Comparison of ENCODE assay signal across 8 cellular contexts in the genomic region with DNA sequence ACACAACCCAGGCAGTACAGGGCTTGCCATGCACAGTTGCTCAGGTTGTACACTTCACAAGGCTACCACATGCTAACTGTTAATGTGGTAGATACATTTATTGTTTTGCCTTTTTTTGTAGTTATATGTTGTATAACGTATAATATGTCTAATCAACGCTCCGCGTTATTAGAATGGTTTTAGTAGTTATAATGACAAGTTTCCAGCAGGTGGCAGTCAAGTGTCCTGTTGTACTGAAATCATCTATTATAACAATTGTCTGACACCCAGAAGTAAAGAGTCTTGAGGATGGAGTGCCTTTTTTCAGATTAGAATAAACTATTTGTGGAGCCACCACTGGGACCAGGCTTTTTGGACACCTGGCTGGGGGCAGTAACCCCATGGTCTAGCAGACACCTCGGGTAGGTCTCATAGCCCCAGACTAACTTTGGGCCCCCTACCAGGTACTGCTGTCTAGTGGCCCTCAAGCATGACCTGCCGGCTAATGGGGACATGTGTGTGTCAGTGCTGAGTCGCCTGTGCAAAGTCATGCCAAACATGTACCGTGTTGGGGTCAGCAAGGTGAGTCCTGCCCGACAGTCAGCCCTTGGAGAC. TPM values are rescaled to one million over a fixed set of nuclear protein-coding genes. Genes with fewer than 3 reads are reported as not detected.
DNase-seq lines count a peak whose midpoint lies in the region; ATAC-seq and TF ChIP-seq lines count a peak whose summit lies in the region.

No MANE protein-coding gene starts in this region.

- H3K9me3 Mint-ChIP-seq in activated CD8-positive, alpha-beta T cell treated with anti-CD3 and anti-CD28 coated beads for 36 hours, result no peaks in the 10 kb centered on the region

- H3K36me3 ChIP-seq in trophoblast cell (ENCODE audit: control insufficient read depth in 1 of 2, insufficient read depth in 2 of 2, low read length in 2 of 2), result no peaks in the 10 kb centered on the region

- POLR2A ChIA-PET in activated CD8-positive, alpha-beta T cell treated with anti-CD3 and anti-CD28 coated beads for 36 hours (lab: Charles Lee), result interaction anchor here (0.7 to 1.0 kb wide), 2 partner anchors 17 to 43 kb away, joined by 3 to 4 read pairs; no protein-coding TSS in a partner anchor

- H4K8ac ChIP-seq in trophoblast cell (ENCODE audit: low read depth, low read length), result no peak overlapping the region

- no peak overlapping the region for H3K23ac ChIP-seq in trophoblast cell (ENCODE audit: low read length)

- H2BK5ac ChIP-seq in trophoblast cell (ENCODE audit: low read depth, low read length, poor library complexity), result no peak overlapping the region

- no peaks in the 10 kb centered on the region for H3K79me1 ChIP-seq in trophoblast cell (ENCODE audit: low read length)

- no peak overlapping the region for H3K14ac ChIP-seq in trophoblast cell (ENCODE audit: low read length)

- no peak overlapping the region for H2BK120ac ChIP-seq in trophoblast cell (ENCODE audit: insufficient read depth, low read length, poor library complexity)

- no peak overlapping the region for H4K12ac ChIP-seq in trophoblast cell (ENCODE audit: low read depth, low read length)

- TF ChIP-seq CTCF in GM12864 (IDR thresholded peaks at IDR 0.05; ENCODE audit: low read depth, low read length, missing control alignments), result peak; percentile 42
- TF ChIP-seq CTCF in activated CD8-positive, alpha-beta T cell treated with anti-CD3 and anti-CD28 coated beads for 36 hours (IDR thresholded peaks at IDR 0.05), result peak; percentile 73
- peak; percentile 44 for TF ChIP-seq CTCF in foreskin fibroblast (IDR thresholded peaks at IDR 0.05; ENCODE audit: low read depth, low read length)

- H3K4me2 ChIP-seq in trophoblast cell (ENCODE audit: low read length), result no peak overlapping the region

- H2AK5ac ChIP-seq in trophoblast cell (ENCODE audit: low read length), result no peak overlapping the region

- H3K4me3 Mint-ChIP-seq in activated CD8-positive, alpha-beta T cell treated with anti-CD3 and anti-CD28 coated beads for 36 hours, result no peak overlapping the region

- CTCF ChIA-PET in activated CD8-positive, alpha-beta T cell treated with anti-CD3 and anti-CD28 coated beads for 36 hours (lab: Charles Lee), result interaction anchor here (0.6 to 5.6 kb wide), 22 partner anchors 12 to 76 kb away, joined by 3 to 69 read pairs (median 4); a partner anchor contains a TSS

- no peak overlapping the region for H3K4me3 ChIP-seq in GM12864 (ENCODE audit: low read depth, low read length)
- H3K4me3 ChIP-seq in foreskin fibroblast (ENCODE audit: low read depth in 1 of 2, low read length in 2 of 2), result no peak overlapping the region
- no peak overlapping the region for H3K4me3 ChIP-seq in trophoblast cell (ENCODE audit: low read depth, low read length)

- WGBS in trophoblast cell (ENCODE audit: extremely low coverage, insufficient coverage, insufficient read length), result no CpG with 5 or more reads among the region's 9 CpGs

- H3K4ac ChIP-seq in trophoblast cell (ENCODE audit: low read depth, low read length), result no peak overlapping the region

- H4K91ac ChIP-seq in trophoblast cell (ENCODE audit: low read depth, low read length), result no peak overlapping the region

- peaks cover 8 to 12% of the 10 kb centered on the region in 2 experiments for H3K4me1 ChIP-seq in trophoblast cell (ENCODE audit: control insufficient read depth in 1 of 2, insufficient read depth in 2 of 2, low read length in 2 of 2)

- no peak overlapping the region for H3K27ac ChIP-seq in trophoblast cell (ENCODE audit: low read depth, low read length)

- intact Hi-C loops in activated CD8-positive, alpha-beta T cell treated with anti-CD3 and anti-CD28 coated beads for 36 hours (cut with micrococcal nuclease), result loop anchor here (2.0 kb wide), 2 partner anchors 45 to 75 kb away; no protein-coding TSS in a partner anchor

- H3K27me3 Mint-ChIP-seq in activated CD8-positive, alpha-beta T cell treated with anti-CD3 and anti-CD28 coated beads for 36 hours, result no peaks in the 10 kb centered on the region

- no peak overlapping the region for H3K9ac ChIP-seq in trophoblast cell (ENCODE audit: low read length)

- no peaks in the 10 kb centered on the region for H3K4me1 Mint-ChIP-seq in activated CD8-positive, alpha-beta T cell treated with anti-CD3 and anti-CD28 coated beads for 36 hours (ENCODE audit: low read depth)

- peak; percentile 74 for ATAC-seq in activated CD8-positive, alpha-beta T cell treated with anti-CD3 and anti-CD28 coated beads for 36 hours
- ATAC-seq in GM21717 (IDR thresholded peaks at IDR 0.05; ENCODE audit: unreplicated experiment), result no peak

- H2AFZ ChIP-seq in trophoblast cell (ENCODE audit: insufficient read depth, low read length, poor library complexity), result no peak overlapping the region

- no peak overlapping the region for H2BK12ac ChIP-seq in trophoblast cell (ENCODE audit: low read length)

- no peaks in the 10 kb centered on the region for H3K36me3 Mint-ChIP-seq in activated CD8-positive, alpha-beta T cell treated with anti-CD3 and anti-CD28 coated beads for 36 hours (ENCODE audit: low read depth)

- DNase-seq in AG20443 (ENCODE audit: low spot score) (peak; percentile 67), GM12864 (ENCODE audit: low read depth) (no peak), NCI-H2171 (lab: John Stamatoyannopoulos, UW) (peak; percentile 22), foreskin fibroblast (peak; percentile 45 to 78), trophoblast cell (peak; percentile 45 to 87)
- peak; percentile 66 for DNase-seq in activated CD8-positive, alpha-beta T cell treated with anti-CD3 and anti-CD28 coated beads for 36 hours
- no peak for DNase-seq in activated effector memory CD4-positive, alpha-beta T cell treated with Interleukin-2 at 50 U/mL for 16 hours

- no peak overlapping the region for H3K18ac ChIP-seq in trophoblast cell (ENCODE audit: low read length)

- peaks cover 4% of the 10 kb centered on the region for H3K9me3 ChIP-seq in trophoblast cell (ENCODE audit: insufficient read depth, low read depth, low read length)

- no peak overlapping the region for H3K27ac Mint-ChIP-seq in activated CD8-positive, alpha-beta T cell treated with anti-CD3 and anti-CD28 coated beads for 36 hours

- no peaks in the 10 kb centered on the region for H3K79me2 ChIP-seq in trophoblast cell (ENCODE audit: control insufficient read depth, insufficient read depth, low read length, poor library complexity)

- no peaks in the 10 kb centered on the region for H3K27me3 ChIP-seq in trophoblast cell (ENCODE audit: insufficient read depth, low read length)

RNA-seq across cellular contexts. Expression of a gene that starts 32.8 kb away (rescaled TPM):
- total RNA-seq in activated CD8-positive, alpha-beta T cell treated with anti-CD3 and anti-CD28 coated beads for 36 hours, result 1 to 10 TPM in 1 of 2 experiments, under 1 TPM in 1; 0.76 to 1.1 TPM
- 0.43 and 0.56 TPM in 2 replicates for polyA plus RNA-seq in trophoblast cell (2013)

RNA-seq across cellular contexts. Expression of a gene that starts 42.3 kb away (rescaled TPM):
- total RNA-seq in activated CD8-positive, alpha-beta T cell treated with anti-CD3 and anti-CD28 coated beads for 36 hours, result 100 to 1,000 TPM; 213 to 217 TPM
- polyA plus RNA-seq in trophoblast cell (2013), result 69.9 and 71.0 TPM in 2 replicates

RNA-seq across cellular contexts. Expression of a gene that starts 53.6 kb away (rescaled TPM):
- 10 to 100 TPM; 45.0 to 45.1 TPM for total RNA-seq in activated CD8-positive, alpha-beta T cell treated with anti-CD3 and anti-CD28 coated beads for 36 hours
- polyA plus RNA-seq in trophoblast cell (2013), result 26.8 and 27.0 TPM in 2 replicates

Comparison
In these comparisons a context has a peak if more than half of its experiments do, and no peak if none do; other contexts are left out.
1. DNase-seq: peak in AG20443 (single experiment), NCI-H2171 (single experiment), activated CD8-positive, alpha-beta T cell treated with anti-CD3 and anti-CD28 coated beads for 36 hours (single experiment), foreskin fibroblast (2 of 2) and trophoblast cell (2 of 2); none in GM12864 (single experiment) and activated effector memory CD4-positive, alpha-beta T cell treated with Interleukin-2 at 50 U/mL for 16 hours (single experiment).
2. Peak in every context shown above with its lines, with median percentiles within 50 percentile points of each other: CTCF ChIP-seq.